In the genomic region with DNA sequence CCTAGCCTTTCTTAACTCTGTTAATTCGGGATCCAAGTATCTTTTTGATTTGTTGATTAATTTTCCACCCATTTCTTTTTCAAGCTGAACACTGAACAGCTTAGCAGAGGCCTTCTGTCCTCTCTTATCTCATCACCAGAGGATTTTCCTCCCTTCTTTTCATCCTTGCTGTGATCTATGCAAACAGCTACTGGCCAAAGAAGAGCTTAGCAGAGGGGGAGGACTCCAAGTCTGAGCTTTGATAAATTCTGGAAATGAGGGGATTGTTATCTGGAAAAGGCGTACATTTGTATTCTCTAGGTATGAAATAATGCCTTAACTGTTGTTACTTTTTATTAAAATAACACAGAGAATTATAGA, we compare ENCODE assay signal across 14 cellular contexts.
DNase-seq lines count a peak whose midpoint lies in the region; ATAC-seq, FAIRE-seq and TF ChIP-seq lines count a peak whose summit lies in the region.
"Had no signal": no experiment of that assay in that cellular context is flagged by ENCODE, and none has a peak within 500 bp of the region (broad histone marks: within the 10 kb centered on the region; RNA-seq: fewer than 3 reads in every experiment).

No MANE protein-coding gene starts in this region.

- H3K27me3 ChIP-seq in WERI-Rb-1 (ENCODE audit: insufficient read depth, low read depth, severe bottlenecking) (no peaks in the 10 kb centered on the region), iPS-20b (ENCODE audit: insufficient read depth, low read length) (no peaks in the 10 kb centered on the region)
- H3K27me3 ChIP-seq: BLaER1, transverse colon had no signal

- FAIRE-seq in H54 (lab: Jason Lieb, UNC), result no peak

- no peaks in the 10 kb centered on the region for H3K9me3 Mint-ChIP-seq in stimulated activated naive CD8-positive, alpha-beta T cell treated with anti-CD3 and anti-CD28 coated beads, Interleukin-15, Interleukin-2, amounts not matched to agents 100 ng/mL and 50 ng/mL, for 24 hours

- peak overlapping the region; percentile 41 for H3K4me3 Mint-ChIP-seq in stimulated activated naive CD8-positive, alpha-beta T cell treated with anti-CD3 and anti-CD28 coated beads, Interleukin-15, Interleukin-2, amounts not matched to agents 100 ng/mL and 50 ng/mL, for 24 hours

- peak overlapping the region; percentile 87 for H3K27ac Mint-ChIP-seq in stimulated activated naive CD8-positive, alpha-beta T cell treated with anti-CD3 and anti-CD28 coated beads, Interleukin-15, Interleukin-2, amounts not matched to agents 100 ng/mL and 50 ng/mL, for 24 hours

- H3K27ac ChIP-seq in WERI-Rb-1 (peak overlapping the region; percentile 80), iPS-20b (ENCODE audit: low read length) (no peak overlapping the region)
- H3K27ac ChIP-seq: BLaER1, RWPE1 had no signal

- H3K9me3 ChIP-seq in WERI-Rb-1 (ENCODE audit: severe bottlenecking) (no peaks in the 10 kb centered on the region), iPS-20b (ENCODE audit: insufficient read depth, low read depth, low read length) (no peaks in the 10 kb centered on the region)
- H3K9me3 ChIP-seq: transverse colon had no signal

- H3K36me3 ChIP-seq in WERI-Rb-1 (no peaks in the 10 kb centered on the region), iPS-20b (ENCODE audit: insufficient read depth, low read depth, low read length) (peaks cover 8% of the 10 kb centered on the region)
- H3K36me3 ChIP-seq: BLaER1, transverse colon had no signal

- 0 out of 2 replicates have a peak overlapping the region, but pooled peaks have one; percentile 18 for H3K9ac ChIP-seq in iPS-20b (ENCODE audit: low read depth, low read length)
- H3K9ac ChIP-seq: BLaER1 had no signal

- no peak for TF ChIP-seq POLR2A in H54 (IDR thresholded peaks at IDR 0.05; ENCODE audit: low read depth, low read length)

- no peak for DNase-seq in stimulated activated naive CD8-positive, alpha-beta T cell treated with anti-CD3 and anti-CD28 coated beads, Interleukin-15, Interleukin-2, amounts not matched to agents 100 U/mL and 50 U/mL, for 24 hours
- peak; percentile 51 for DNase-seq in WERI-Rb-1
- DNase-seq in NCI-H1105 treated with DMSO at 0.1 percent for 48 hours (lab: John Stamatoyannopoulos, UW), result no peak
- DNase-seq in H54 (ENCODE audit: insufficient read length, low spot score), result no peak
- no peak for DNase-seq in AG08396 (ENCODE audit: low spot score)
- DNase-seq: NCI-H226, transverse colon had no signal

- H3K27me3 Mint-ChIP-seq in stimulated activated naive CD8-positive, alpha-beta T cell treated with anti-CD3 and anti-CD28 coated beads, Interleukin-15, Interleukin-2, amounts not matched to agents 100 ng/mL and 50 ng/mL, for 24 hours, result no peaks in the 10 kb centered on the region

- peaks cover 8% of the 10 kb centered on the region for H3K4me1 ChIP-seq in iPS-20b (ENCODE audit: insufficient read depth, low read length)
- H3K4me1 ChIP-seq: BLaER1 had no signal

- H3K4me1 Mint-ChIP-seq in stimulated activated naive CD8-positive, alpha-beta T cell treated with anti-CD3 and anti-CD28 coated beads, Interleukin-15, Interleukin-2, amounts not matched to agents 100 ng/mL and 50 ng/mL, for 24 hours (ENCODE audit: low read depth), result peaks cover 53% of the 10 kb centered on the region

- TF ChIP-seq CTCF in WERI-Rb-1 (IDR thresholded peaks at IDR 0.05; ENCODE audit: low read depth, low read length), result no peak

- ATAC-seq in stimulated activated naive CD8-positive, alpha-beta T cell treated with anti-CD3 and anti-CD28 coated beads, Interleukin-15, Interleukin-2, amounts not matched to agents 100 U/mL and 50 U/mL, for 24 hours, result no peak
- no peak for ATAC-seq in HG03457 (IDR thresholded peaks at IDR 0.05; ENCODE audit: unreplicated experiment)
- ATAC-seq: HCT116 had no signal

- H3K36me3 Mint-ChIP-seq in stimulated activated naive CD8-positive, alpha-beta T cell treated with anti-CD3 and anti-CD28 coated beads, Interleukin-15, Interleukin-2, amounts not matched to agents 100 ng/mL and 50 ng/mL, for 24 hours (ENCODE audit: low read depth), result peaks cover 18% of the 10 kb centered on the region

- H3K4me3 ChIP-seq in WERI-Rb-1 (ENCODE audit: low read depth, low read length) (peak overlapping the region; percentile 55), iPS-20b (ENCODE audit: low read length) (no peak overlapping the region)
- H3K4me3 ChIP-seq: BLaER1, lung, transverse colon had no signal
